In genomic region chrX:76148011-76148665, GRCh38 we compare ENCODE assay signal across 8 cellular contexts. TPM values are rescaled to one million over a fixed set of nuclear protein-coding genes. Genes with fewer than 3 reads are reported as not detected.
DNase-seq lines count a peak whose midpoint lies in the region; ATAC-seq lines count a peak whose summit lies in the region.

No MANE protein-coding gene starts in this region.

- H3K4me3 ChIP-seq in subcutaneous abdominal adipose tissue (ENCODE audit: low read depth in 1 of 5, low read length in 5 of 5) = peak overlapping the region; percentile 16 to 58 (median 52)

- peak overlapping the region; percentile 98 to 99 for H3K27ac Mint-ChIP-seq in activated naive CD4-positive, alpha-beta T cell treated with anti-CD3 and anti-CD28 coated beads, Interleukin-2, amount 50 U/mL, for 72 hours

- peaks cover 0 to under 1% (median 0%) of the 10 kb centered on the region in 5 donors for H3K27me3 ChIP-seq in subcutaneous abdominal adipose tissue (ENCODE audit: control insufficient read depth in 5 of 5, insufficient read depth in 4 of 5, low read length in 5 of 5)

- ATAC-seq in activated naive CD4-positive, alpha-beta T cell treated with anti-CD3 and anti-CD28 coated beads, Interleukin-2, amount 50 U/mL, for 72 hours = peak in 1 of 2 donors; percentile 14
- ATAC-seq in GM18519 (IDR thresholded peaks at IDR 0.05; ENCODE audit: low FRiP score, unreplicated experiment) = no peak
- ATAC-seq in HG02588 (IDR thresholded peaks at IDR 0.05; ENCODE audit: unreplicated experiment) = no peak

- DNase-seq in stimulated activated CD4-positive, alpha-beta T cell treated with anti-CD3 and anti-CD28 coated beads, Interleukin-2, amount 100 ng/mL, for 24 hours = peak; percentile 2 to 17
- DNase-seq in stimulated activated CD4-positive, alpha-beta T cell treated with anti-CD3 and anti-CD28 coated beads, Interleukin-4, amount 100 ng/mL, for 4 hours = no peak
- no peak for DNase-seq in activated naive CD4-positive, alpha-beta T cell treated with anti-CD3 and anti-CD28 coated beads, Interleukin-2, amount 50 U/mL, for 72 hours (ENCODE audit: low spot score in 2 of 2)
- DNase-seq in iris pigment epithelial cell (ENCODE audit: low read depth) (peak; percentile 26), OCI-M1 (lab: John Stamatoyannopoulos, UW) (no peak)

- H3K4me1 ChIP-seq in subcutaneous abdominal adipose tissue (ENCODE audit: control insufficient read depth in 5 of 5, insufficient read depth in 5 of 5, low read length in 5 of 5) = peaks cover 2 to 22% (median 16%) of the 10 kb centered on the region in 5 donors

- H3K27ac ChIP-seq in subcutaneous abdominal adipose tissue (ENCODE audit: low read depth, low read length) = peak overlapping the region; percentile 69

- peak overlapping the region in 3 of 5 donors; percentile 13 to 31 (median 30) for H3K9ac ChIP-seq in subcutaneous abdominal adipose tissue (ENCODE audit: low read length in 5 of 5)

- no peaks in the 10 kb centered on the region for H3K9me3 Mint-ChIP-seq in activated naive CD4-positive, alpha-beta T cell treated with anti-CD3 and anti-CD28 coated beads, Interleukin-2, amount 50 U/mL, for 72 hours

- H3K9me3 ChIP-seq in subcutaneous abdominal adipose tissue (ENCODE audit: control insufficient read depth in 5 of 5, low read length in 5 of 5) = no peaks in the 10 kb centered on the region

- no peaks in the 10 kb centered on the region for H3K36me3 ChIP-seq in subcutaneous abdominal adipose tissue (ENCODE audit: control insufficient read depth in 5 of 5, insufficient read depth in 5 of 5, low read length in 5 of 5)

- H3K36me3 Mint-ChIP-seq in activated naive CD4-positive, alpha-beta T cell treated with anti-CD3 and anti-CD28 coated beads, Interleukin-2, amount 50 U/mL, for 72 hours = peaks cover 0 to 6% of the 10 kb centered on the region in 2 donors

RNA-seq across cellular contexts. Expression of gene PBDC1, which starts 24.7 kb away (rescaled TPM):
- 10 to 100 TPM; 35.5 to 43.0 TPM for total RNA-seq in activated naive CD4-positive, alpha-beta T cell treated with anti-CD3 and anti-CD28 coated beads, Interleukin-2, amount 50 U/mL, for 72 hours

Comparison
In these comparisons a context has a peak if more than half of its experiments do, and no peak if none do; other contexts are left out.
1. DNase-seq: peak in stimulated activated CD4-positive, alpha-beta T cell treated with anti-CD3 and anti-CD28 coated beads, Interleukin-2, amount 100 ng/mL, for 24 hours (2 of 2) and iris pigment epithelial cell (single experiment); none in stimulated activated CD4-positive, alpha-beta T cell treated with anti-CD3 and anti-CD28 coated beads, Interleukin-4, amount 100 ng/mL, for 4 hours (0 of 2), activated naive CD4-positive, alpha-beta T cell treated with anti-CD3 and anti-CD28 coated beads, Interleukin-2, amount 50 U/mL, for 72 hours (0 of 2) and OCI-M1 (single experiment).